33 cellular contexts compared by ENCODE assay signal in the genomic region with DNA sequence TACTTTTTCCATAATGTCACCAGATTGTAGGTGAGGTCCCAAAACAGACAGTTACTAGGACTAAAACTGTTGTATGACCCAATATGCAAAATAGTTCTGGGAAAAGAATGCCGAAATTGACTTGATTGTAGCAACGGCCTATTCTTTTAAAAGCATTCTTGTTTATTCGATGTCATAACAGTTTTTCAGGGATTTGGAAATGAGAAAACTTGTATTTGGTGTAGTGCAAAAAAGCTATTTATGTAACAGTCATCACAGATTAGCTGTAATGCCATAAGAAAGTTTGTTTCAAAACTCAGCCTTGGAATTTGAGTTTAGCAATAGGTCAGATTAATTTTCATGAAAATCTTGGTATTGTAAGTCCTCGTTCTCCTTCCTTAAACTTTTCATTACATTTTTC.
"Had no signal": no experiment of that assay in that cellular context is flagged by ENCODE, and none has a peak within 500 bp of the region (broad histone marks: within the 10 kb centered on the region; RNA-seq: fewer than 3 reads in every experiment).

No MANE protein-coding gene starts in this region.

- H3K4me1 ChIP-seq: body of pancreas, breast epithelium, SJCRH30 had no signal

- H3K27ac ChIP-seq: body of pancreas, breast epithelium, SJCRH30, SK-N-MC, WERI-Rb-1 had no signal

- DNase-seq: activated CD4-positive, alpha-beta memory T cell treated with anti-CD3 and anti-CD28 coated beads, Interleukin-2, amount 10 ng/mL, durations not matched to agents 7 days and 5 days; activated CD4-positive, alpha-beta T cell treated with anti-CD3 and anti-CD28 coated beads for 1 hour; activated CD4-positive, alpha-beta T cell treated with anti-CD3 and anti-CD28 coated beads for 48 hours; activated CD4-positive, CD25-positive, alpha-beta regulatory T cell; activated CD8-positive, alpha-beta memory T cell treated with anti-CD3 and anti-CD28 coated beads for 24 hours; activated CD8-positive, alpha-beta memory T cell treated with anti-CD3 and anti-CD28 coated beads, Interleukin-2, amount 10 ng/mL, durations not matched to agents 7 days and 5 days; activated CD8-positive, alpha-beta memory T cell treated with anti-CD3 and anti-CD28 coated beads, Interleukin-2, amount 50 U/mL, for 48 hours; activated effector memory CD4-positive, alpha-beta T cell treated with anti-CD3 and anti-CD28 coated beads, Interleukin-2, amount 50 U/mL, for 16 hours; activated naive CD4-positive, alpha-beta T cell; activated naive CD4-positive, alpha-beta T cell treated with anti-CD3 and anti-CD28 coated beads, Interleukin-2, amount 50 U/mL, for 16 hours; activated naive CD8-positive, alpha-beta T cell treated with anti-CD3 and anti-CD28 coated beads for 36 hours; activated T-cell treated with anti-CD3 and anti-CD28 coated beads, Interleukin-2, amount 50 U/mL, for 1 hour; activated T-cell treated with anti-CD3 and anti-CD28 coated beads, Interleukin-2, amount 50 U/mL, for 72 hours; body of pancreas; Kasumi-1; KBM-7; MG63; MV-4-11; NCI-H1092 treated with DMSO at 0.1 percent for 48 hours; NCI-H1417 treated with DMSO at 0.1 percent for 48 hours; NCI-H1694; NCI-H1930; NCI-H2081 treated with DMSO at 0.1 percent for 48 hours; NCI-H226; NCI-H524 treated with DMSO at 0.1 percent for 48 hours; SHP77; SJCRH30; T1000; WERI-Rb-1 had no signal

- H3K9me3 ChIP-seq: body of pancreas, breast epithelium, MG63, SJCRH30 had no signal

- H3K27me3 ChIP-seq: body of pancreas, MG63, SJCRH30 had no signal

- ATAC-seq: activated CD8-positive, alpha-beta memory T cell treated with anti-CD3 and anti-CD28 coated beads, Interleukin-2, amount 10 ng/mL, durations not matched to agents 7 days and 5 days; activated T-cell treated with anti-CD3 and anti-CD28 coated beads, Interleukin-2, amount 50 U/mL, for 72 hours; activated T-helper 17 cell treated with anti-CD3 and anti-CD28 coated beads, Interleukin-2, amount 50 U/mL, for 72 hours; body of pancreas; Panc1 had no signal

- H3K36me3 ChIP-seq: breast epithelium, MG63, SJCRH30, WERI-Rb-1 had no signal

- H3K4me3 ChIP-seq: body of pancreas, breast epithelium, MG63, SJCRH30, SK-N-MC had no signal
